1 cellular context compared by ENCODE assay signal in genomic region chr15:37084602-37085001, GRCh38.
TF ChIP-seq lines count a peak whose summit lies in the region.

No MANE protein-coding gene starts in this region.

TF ChIP-seq in endothelial cell of umbilical vein, 7 proteins besides CTCF, POLR2A, EP300 and RAD21 (continued from another document):
- TF ChIP-seq FOS (IDR thresholded peaks at IDR 0.05; ENCODE audit: borderline replicate concordance, insufficient read depth, low read length): no peak
TF ChIP-seq in endothelial cell of umbilical vein: peak in this region for 1.
